Comparison of ENCODE assay signal across 8 cellular contexts in the genomic region with DNA sequence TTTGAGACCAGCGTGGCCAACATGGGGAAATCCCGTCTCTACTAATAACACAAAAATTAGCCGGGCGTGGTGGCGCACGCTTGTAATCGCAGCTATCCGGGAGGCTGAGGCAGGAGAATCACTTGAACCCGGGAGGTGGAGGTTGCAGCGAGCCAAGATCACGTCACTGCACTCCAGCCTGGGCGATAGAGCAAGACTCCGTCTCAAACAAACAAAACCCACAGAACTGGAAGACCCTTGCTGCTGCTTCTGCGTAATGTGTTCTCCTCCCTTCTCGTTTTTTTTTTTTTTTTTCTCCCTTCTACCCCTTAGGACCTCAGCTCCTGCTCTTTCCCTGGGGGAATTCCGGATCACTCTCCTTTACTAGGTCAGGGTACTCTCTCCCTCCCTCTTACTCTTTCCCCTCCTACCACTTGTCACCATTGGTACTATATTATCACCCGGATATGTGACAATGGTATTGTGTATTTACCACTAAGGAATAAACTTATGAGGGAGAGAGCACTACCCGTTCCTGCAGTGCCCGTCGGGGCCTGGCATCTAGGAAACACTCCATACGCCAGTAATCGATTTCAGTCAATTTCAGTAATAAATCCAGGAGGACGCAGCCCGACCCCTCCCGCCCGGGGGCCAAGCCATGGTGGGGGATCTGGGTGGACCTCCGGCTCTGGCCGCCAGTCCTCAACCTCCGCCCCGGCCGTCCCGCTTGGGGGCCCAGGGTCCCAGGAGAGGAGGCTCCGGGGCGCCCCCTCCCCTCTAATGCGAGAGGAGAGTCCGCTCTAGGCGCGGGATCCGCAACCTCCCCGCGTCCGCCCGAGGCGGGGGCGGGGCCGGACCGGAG.
A peak's percentile ranks its signal among the peaks of the same experiment; 100 is the strongest.
DNase-seq lines count a peak whose midpoint lies in the region; FAIRE-seq and TF ChIP-seq lines count a peak whose summit lies in the region.

No MANE protein-coding gene starts in this region.

- H3K9me3 Mint-ChIP-seq in nephron progenitor cell = no peaks in the 10 kb centered on the region

- DNase-seq in NOMO-1 treated with DMSO at 0.1 percent for 48 hours (lab: John Stamatoyannopoulos, UW; ENCODE audit: unreplicated experiment) (peak; percentile 36), NOMO-1 treated with dmso at 0.1 percent for 144 hours (lab: John Stamatoyannopoulos, UW; ENCODE audit: unreplicated experiment) (no peak), HEK293T (ENCODE audit: extremely low spot score) (no peak), NCI-H146 (lab: John Stamatoyannopoulos, UW) (peak; percentile 78), activated T-cell treated with anti-CD3 and anti-CD28 coated beads for 24 hours (ENCODE audit: low read depth) (peak; percentile 75), fibroblast of pulmonary artery (ENCODE audit: low read depth) (no peak), nephron progenitor cell (peak; percentile 94), urothelium cell line (ENCODE audit: low spot score) (peak; percentile 89)

- no peaks in the 10 kb centered on the region for H3K27me3 Mint-ChIP-seq in nephron progenitor cell (ENCODE audit: low read depth, poor library complexity)

- CTCF ChIA-PET in HEK293T (lab: Yijun Ruan, JAX) = interaction anchor here (0.6 kb wide), 1 partner anchor 28 kb away, joined by 3 read pairs; no protein-coding TSS in a partner anchor

- peaks cover 32% of the 10 kb centered on the region for H3K4me1 Mint-ChIP-seq in nephron progenitor cell

- FAIRE-seq in urothelium cell line (lab: Jason Lieb, UNC) = peak; percentile 44

- peak overlapping the region; percentile 94 for H3K27ac Mint-ChIP-seq in nephron progenitor cell

- no peak for TF ChIP-seq CTCF in fibroblast of pulmonary artery (IDR thresholded peaks at IDR 0.05; ENCODE audit: low read length, missing control alignments)
- no peak for TF ChIP-seq CTCF in nephron progenitor cell (IDR thresholded peaks at IDR 0.05)

- H3K4me3 Mint-ChIP-seq in nephron progenitor cell = peak overlapping the region; percentile 95

- POLR2A ChIA-PET in HEK293T (lab: Yijun Ruan, JAX) = interaction anchor here (0.6 kb wide), 1 partner anchor 9 kb away, joined by 3 read pairs; no protein-coding TSS in a partner anchor

- peaks cover 5% of the 10 kb centered on the region for H3K36me3 Mint-ChIP-seq in nephron progenitor cell (ENCODE audit: low read depth)

- H3K4me3 ChIP-seq in fibroblast of pulmonary artery (replicated peaks; ENCODE audit: low read depth, low read length) = peak overlapping the region; percentile 78

TF ChIP-seq in HEK293T, 16 proteins besides CTCF, POLR2A, EP300 and RAD21:
- TF ChIP-seq SUZ12 (IDR thresholded peaks at IDR 0.05) = no peak
- TF ChIP-seq CTBP1 (IDR thresholded peaks at IDR 0.05; ENCODE audit: borderline replicate concordance) = no peak
- TF ChIP-seq HDGF (IDR thresholded peaks at IDR 0.05; ENCODE audit: borderline replicate concordance) = no peak
- no peak for TF ChIP-seq L3MBTL2 (conservative IDR thresholded peaks at IDR 0.05)
- TF ChIP-seq ZNF384 (IDR thresholded peaks at IDR 0.05) = peak; percentile 35
- no peak for TF ChIP-seq FOXK2 (IDR thresholded peaks at IDR 0.05)
- TF ChIP-seq, protein P1, sequence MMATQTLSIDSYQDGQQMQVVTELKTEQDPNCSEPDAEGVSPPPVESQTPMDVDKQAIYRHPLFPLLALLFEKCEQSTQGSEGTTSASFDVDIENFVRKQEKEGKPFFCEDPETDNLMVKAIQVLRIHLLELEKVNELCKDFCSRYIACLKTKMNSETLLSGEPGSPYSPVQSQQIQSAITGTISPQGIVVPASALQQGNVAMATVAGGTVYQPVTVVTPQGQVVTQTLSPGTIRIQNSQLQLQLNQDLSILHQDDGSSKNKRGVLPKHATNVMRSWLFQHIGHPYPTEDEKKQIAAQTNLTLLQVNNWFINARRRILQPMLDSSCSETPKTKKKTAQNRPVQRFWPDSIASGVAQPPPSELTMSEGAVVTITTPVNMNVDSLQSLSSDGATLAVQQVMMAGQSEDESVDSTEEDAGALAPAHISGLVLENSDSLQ (IDR thresholded peaks at IDR 0.05) = no peak; the same call in 1 of the 2 replicates
TF ChIP-seq in HEK293T: peak in this region for 1.

Comparison
In these comparisons a context has a peak if more than half of its experiments do, and no peak if none do; other contexts are left out.
1. DNase-seq: peak in NOMO-1 treated with DMSO at 0.1 percent for 48 hours (single experiment), NCI-H146 (single experiment), activated T-cell treated with anti-CD3 and anti-CD28 coated beads for 24 hours (single experiment), nephron progenitor cell (single experiment) and urothelium cell line (single experiment); none in NOMO-1 treated with dmso at 0.1 percent for 144 hours (single experiment), HEK293T (single experiment) and fibroblast of pulmonary artery (single experiment).